Comparison of ENCODE assay signal across 8 cellular contexts in the genomic region with DNA sequence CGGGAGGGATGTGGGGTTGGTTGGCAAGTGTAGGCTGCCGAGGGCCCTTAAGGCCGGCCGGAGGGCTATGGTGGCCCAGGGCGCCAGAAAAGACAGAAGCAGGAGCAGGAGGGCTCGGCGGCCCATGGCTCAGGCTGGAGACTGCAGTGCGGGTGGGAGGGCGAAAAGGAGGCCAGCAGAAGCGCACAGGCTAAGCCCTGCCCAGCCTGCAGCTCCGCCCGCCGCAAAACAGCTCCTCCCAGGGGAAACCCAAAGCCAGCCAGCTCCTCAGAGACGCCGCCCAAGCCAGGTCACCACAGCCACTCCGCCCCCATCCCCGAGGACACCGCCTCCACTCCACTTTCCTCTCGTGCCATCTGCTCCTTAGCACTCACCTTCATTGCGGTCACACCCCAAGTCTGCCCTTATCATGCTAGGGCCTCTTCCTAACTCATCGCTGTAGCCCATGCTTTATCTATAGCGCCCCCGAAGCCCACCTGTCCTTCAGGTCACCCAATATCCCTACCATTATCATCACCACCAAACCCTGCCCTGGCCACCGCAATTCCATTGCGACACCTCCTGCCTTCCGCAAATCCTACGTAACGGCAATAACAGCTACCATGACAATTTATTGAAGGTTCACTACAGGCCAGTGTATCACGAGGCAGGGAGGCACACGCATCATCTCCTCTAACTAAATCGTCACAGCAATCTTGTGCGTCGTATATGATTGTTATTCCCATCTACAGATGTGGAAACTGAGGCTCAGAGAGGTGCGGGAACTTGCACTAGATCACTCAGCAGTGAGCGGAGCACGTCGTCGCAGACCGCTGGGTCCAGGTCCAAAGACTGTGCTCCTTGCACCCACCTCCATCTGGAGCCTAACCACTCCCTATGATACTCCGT. TPM values are rescaled to one million over a fixed set of nuclear protein-coding genes. Genes with fewer than 3 reads are reported as not detected.
A peak's percentile ranks its signal among the peaks of the same experiment; 100 is the strongest.
DNase-seq lines count a peak whose midpoint lies in the region; ATAC-seq and TF ChIP-seq lines count a peak whose summit lies in the region.

A gene (minus strand): TSS at position 154 of the 888 bp plus-strand sequence. CDS start 28 bp downstream, at position 126.

- H2AFZ ChIP-seq in PC-3 (ENCODE audit: low read length): peak within 1 kb of the TSS; percentile 90

- peak within 1 kb of the TSS; percentile 93 for H3K4me2 ChIP-seq in PC-3 (ENCODE audit: low read length)

- no peaks in the 10 kb centered on the region for H3K36me3 Mint-ChIP-seq in IgD-negative memory B cell
- peaks cover 27% of the 10 kb centered on the region for H3K36me3 Mint-ChIP-seq in activated T-cell treated with anti-CD3 and anti-CD28 coated beads, Interleukin-2, amount 50 U/mL, for 24 hours (ENCODE audit: low read depth)

- peaks cover 64% of the 10 kb centered on the region for H3K79me2 ChIP-seq in PC-3 (ENCODE audit: low read length)

- no peaks in the 10 kb centered on the region for H3K27me3 Mint-ChIP-seq in IgD-negative memory B cell
- no peaks in the 10 kb centered on the region for H3K27me3 Mint-ChIP-seq in activated T-cell treated with anti-CD3 and anti-CD28 coated beads, Interleukin-2, amount 50 U/mL, for 24 hours

- H3K27me3 ChIP-seq in PC-3 (ENCODE audit: low read length): no peaks in the 10 kb centered on the region
- H3K27me3 ChIP-seq in esophagus (ENCODE audit: control insufficient read depth in 1 of 2, insufficient read depth in 2 of 2, low read length in 2 of 2): no peaks in the 10 kb centered on the region
- H3K27me3 ChIP-seq in muscle layer of colon (ENCODE audit: control insufficient read depth in 1 of 2, insufficient read depth in 2 of 2, low read length in 2 of 2): no peaks in the 10 kb centered on the region

- H3K4me1 ChIP-seq in PC-3 (ENCODE audit: insufficient read depth, low read length) (peaks cover 22% of the 10 kb centered on the region), esophagus (ENCODE audit: control insufficient read depth in 2 of 2, insufficient read depth in 2 of 2, low read length in 1 of 2) (peaks cover 0 to 2% of the 10 kb centered on the region in 2 donors), muscle layer of colon (ENCODE audit: insufficient read depth, low read length) (peaks cover 22% of the 10 kb centered on the region)

- H3K9ac ChIP-seq in PC-3 (ENCODE audit: low read length): peak within 1 kb of the TSS; percentile 76
- peak within 1 kb of the TSS; percentile 87 for H3K9ac ChIP-seq in muscle layer of colon (ENCODE audit: low read length)

- CTCF ChIA-PET in PC-3 (lab: Charles Lee): interaction anchor here (1.0 to 2.3 kb wide), 2 partner anchors 33 to 382 kb away, joined by 4 to 20 read pairs; no protein-coding TSS in a partner anchor

- H3K4me3 ChIP-seq in PC-3 (ENCODE audit: low read length) (peak within 1 kb of the TSS; percentile 83), esophagus (ENCODE audit: low read depth in 1 of 2, low read length in 2 of 2) (peak within 1 kb of the TSS; percentile 82 to 90), muscle layer of colon (ENCODE audit: low read depth in 1 of 2, low read length in 2 of 2) (peak within 1 kb of the TSS; percentile 47 to 99)

- ATAC-seq in GM21529 (IDR thresholded peaks at IDR 0.05; ENCODE audit: unreplicated experiment) (peak; percentile 77), PC-3 (peak; percentile 88)

- BruUV-seq in PC-3 (replicated peaks; lab: Mats Ljungman, UMichigan): TSS peak; percentile 38

- H4K20me1 ChIP-seq in PC-3 (ENCODE audit: low read length): no peaks in the 10 kb centered on the region

- peak within 1 kb of the TSS; percentile 84 to 100 (median 99) for H3K4me3 Mint-ChIP-seq in IgD-negative memory B cell
- peak within 1 kb of the TSS; percentile 96 for H3K4me3 Mint-ChIP-seq in activated T-cell treated with anti-CD3 and anti-CD28 coated beads, Interleukin-2, amount 50 U/mL, for 24 hours

- no peaks in the 10 kb centered on the region for H3K9me2 ChIP-seq in PC-3 (replicated peaks; ENCODE audit: low read length)

- peaks cover 16 to 38% (median 33%) of the 10 kb centered on the region in 3 donors for H3K4me1 Mint-ChIP-seq in IgD-negative memory B cell
- peaks cover 67% of the 10 kb centered on the region for H3K4me1 Mint-ChIP-seq in activated T-cell treated with anti-CD3 and anti-CD28 coated beads, Interleukin-2, amount 50 U/mL, for 24 hours (ENCODE audit: low read depth)

- H3K9me3 Mint-ChIP-seq in IgD-negative memory B cell: peaks cover 0 to 8% (median 0%) of the 10 kb centered on the region in 3 donors
- H3K9me3 Mint-ChIP-seq in activated T-cell treated with anti-CD3 and anti-CD28 coated beads, Interleukin-2, amount 50 U/mL, for 24 hours: no peaks in the 10 kb centered on the region

- H3K27ac ChIP-seq in PC-3 (ENCODE audit: low read length): peak within 1 kb of the TSS; percentile 9
- H3K27ac ChIP-seq in esophagus (ENCODE audit: low read depth in 2 of 2, low read length in 1 of 2): peak within 1 kb of the TSS; percentile 96 to 99
- peak within 1 kb of the TSS; percentile 66 for H3K27ac ChIP-seq in muscle layer of colon (ENCODE audit: low read depth, low read length)

- H3K36me3 ChIP-seq in PC-3 (ENCODE audit: low read depth, low read length): no peaks in the 10 kb centered on the region
- no peaks in the 10 kb centered on the region for H3K36me3 ChIP-seq in esophagus (ENCODE audit: control insufficient read depth in 2 of 2, insufficient read depth in 2 of 2, low read length in 1 of 2)
- H3K36me3 ChIP-seq in muscle layer of colon (ENCODE audit: insufficient read depth, low read length): no peaks in the 10 kb centered on the region

- no peaks in the 10 kb centered on the region for H3F3A ChIP-seq in PC-3 (ENCODE audit: low read length, unreplicated experiment)

- H3K9me3 ChIP-seq in PC-3 (ENCODE audit: low read length): no peaks in the 10 kb centered on the region
- no peaks in the 10 kb centered on the region for H3K9me3 ChIP-seq in esophagus (ENCODE audit: control insufficient read depth in 2 of 2, insufficient read depth in 1 of 2, low read depth in 1 of 2, low read length in 1 of 2)
- no peaks in the 10 kb centered on the region for H3K9me3 ChIP-seq in muscle layer of colon (ENCODE audit: low read length)

- POLR2A ChIA-PET in PC-3 (lab: Charles Lee; ENCODE audit: unreplicated experiment): interaction anchor here (0.5 to 2.1 kb wide), 11 partner anchors 26 to 385 kb away, joined by 3 to 18 read pairs (median 4); a partner anchor contains a TSS

- H3K27ac Mint-ChIP-seq in IgD-negative memory B cell: peak within 1 kb of the TSS; percentile 85 to 99 (median 95)
- peak within 1 kb of the TSS; percentile 99 for H3K27ac Mint-ChIP-seq in activated T-cell treated with anti-CD3 and anti-CD28 coated beads, Interleukin-2, amount 50 U/mL, for 24 hours

- intact Hi-C loops in PC-3 (cut with micrococcal nuclease): loop anchor here (1.0 to 2.0 kb wide), 7 partner anchors 42 to 386 kb away; a partner anchor contains a TSS

- no peak for TF ChIP-seq CTCF in PC-3 (conservative IDR thresholded peaks at IDR 0.05; ENCODE audit: low read depth, low read length)

- WGBS in esophagus, 2 donors: 0% methylated on average over 37 to 40 of the region's 40 CpGs

- peak; percentile 78 for DNase-seq in DMS114 treated with DMSO at 0.1 percent for 48 hours (lab: John Stamatoyannopoulos, UW; ENCODE audit: unreplicated experiment)
- DNase-seq in PC-3: peak; percentile 96
- peak; percentile 94 for DNase-seq in activated T-cell treated with anti-CD3 and anti-CD28 coated beads, Interleukin-2, amount 50 U/mL, for 24 hours
- DNase-seq in stimulated activated CD8-positive, alpha-beta memory T cell treated with anti-CD3 and anti-CD28 coated beads, Interleukin-7, amount 100 ng/mL, for 24 hours (ENCODE audit: low read depth): peak; percentile 89

RNA-seq across cellular contexts. Expression of the gene that starts here (rescaled TPM):
- 48.8 TPM for polyA plus RNA-seq in IgD-negative memory B cell
- total RNA-seq in PC-3 (2014; rRNA removed): 36.6 and 51.5 TPM in 2 replicates
- polyA plus RNA-seq in esophagus: 10 to 100 TPM; 22.1 to 38.3 TPM

Comparison
In these comparisons a context has a peak if more than half of its experiments do, and no peak if none do; other contexts are left out.
1. Peak in every context shown above with its lines: DNase-seq, ATAC-seq, H3K4me3 ChIP-seq and H3K27ac ChIP-seq.
2. H3K27ac ChIP-seq: peak in every context shown above with its lines; median percentile 98 in esophagus; 66 in muscle layer of colon; 9 in PC-3.